In genomic region chr11:562046-562645, GRCh38 we compare ENCODE assay signal across 10 cellular contexts. TPM values are rescaled to one million over a fixed set of nuclear protein-coding genes. Genes with fewer than 3 reads are reported as not detected.
DNase-seq lines count a peak whose midpoint lies in the region; ATAC-seq, FAIRE-seq and TF ChIP-seq lines count a peak whose summit lies in the region.
"Had no signal": no experiment of that assay in that cellular context is flagged by ENCODE, and none has a peak within 500 bp of the region (broad histone marks: within the 10 kb centered on the region; RNA-seq: fewer than 3 reads in every experiment).

No MANE protein-coding gene starts in this region.

- no peak overlapping the region for H3K14ac ChIP-seq in neuronal stem cell (ENCODE audit: low read length)

- H3K4me1 ChIP-seq in DND-41 (ENCODE audit: insufficient read depth, low read length) (peaks cover 38% of the 10 kb centered on the region), NT2/D1 (ENCODE audit: insufficient read depth, insufficient read length) (peaks cover 40% of the 10 kb centered on the region), endodermal cell (ENCODE audit: control insufficient read depth, insufficient read depth, low read length) (peaks cover 9% of the 10 kb centered on the region), neuronal stem cell (ENCODE audit: control insufficient read depth in 2 of 2, insufficient read depth in 1 of 2, low read depth in 1 of 2, low read length in 2 of 2) (peaks cover 17 to 21% of the 10 kb centered on the region in 2 donors)

- H3K27me3 Mint-ChIP-seq in endodermal cell (ENCODE audit: insufficient read depth): peaks cover 16% of the 10 kb centered on the region

- H3K4ac ChIP-seq in neuronal stem cell (ENCODE audit: low read length): no peak overlapping the region

- H3K9me3 ChIP-seq in DND-41 (ENCODE audit: insufficient read depth, low read length, severe bottlenecking) (no peaks in the 10 kb centered on the region), NT2/D1 (ENCODE audit: insufficient read depth, low read length) (no peaks in the 10 kb centered on the region), endodermal cell (ENCODE audit: control insufficient read depth, low read length) (no peaks in the 10 kb centered on the region), neuronal stem cell (replicated peaks in 1 of 2; ENCODE audit: control insufficient read depth in 2 of 2, insufficient read depth in 1 of 2, low read depth in 1 of 2, low read length in 2 of 2) (peaks cover 0 to under 1% of the 10 kb centered on the region in 2 donors)

- H3K9me3 Mint-ChIP-seq in endodermal cell: no peaks in the 10 kb centered on the region

- peak overlapping the region; percentile 68 for H2AK5ac ChIP-seq in neuronal stem cell (ENCODE audit: low read depth, low read length)

- peak overlapping the region; percentile 82; the same call in 1 of the 2 replicates for H3K9ac ChIP-seq in DND-41 (ENCODE audit: low read depth, low read length)
- H3K9ac ChIP-seq in NT2/D1 (ENCODE audit: insufficient read length, low read depth): peak overlapping the region; percentile 94
- no peak overlapping the region for H3K9ac ChIP-seq in endodermal cell (ENCODE audit: extremely low read depth, low read length, poor library complexity, severe bottlenecking)
- H3K9ac ChIP-seq in neuronal stem cell (ENCODE audit: low read depth, low read length, poor library complexity): peak overlapping the region; percentile 84

- TF ChIP-seq CTCF in DND-41 (IDR thresholded peaks at IDR 0.05; ENCODE audit: borderline replicate concordance, extremely low read depth, low read length, poor library complexity, severe bottlenecking) (no peak), endodermal cell (conservative IDR thresholded peaks at IDR 0.05) (no peak)

- no peak overlapping the region for H3K27ac Mint-ChIP-seq in endodermal cell

- H3K36me3 ChIP-seq in DND-41 (ENCODE audit: insufficient read depth, low read length): peaks cover 33% of the 10 kb centered on the region
- peaks cover 38% of the 10 kb centered on the region for H3K36me3 ChIP-seq in NT2/D1 (ENCODE audit: insufficient read depth, insufficient read length, low read length)
- H3K36me3 ChIP-seq in endodermal cell (ENCODE audit: control insufficient read depth, insufficient read depth, low read length): peaks cover 8% of the 10 kb centered on the region
- H3K36me3 ChIP-seq in neuronal stem cell (replicated peaks in 1 of 2; ENCODE audit: control insufficient read depth in 2 of 2, insufficient read depth in 2 of 2, low read length in 2 of 2): peaks cover 4% of the 10 kb centered on the region in 2 donors

- H3K4me3 ChIP-seq in DND-41 (ENCODE audit: low read depth in 1 of 2, low read length in 2 of 2) (peak overlapping the region in 1 of 2 experiments; percentile 86; a peak in 2 of 4 replicates), NT2/D1 (ENCODE audit: insufficient read length, low read depth) (peak overlapping the region; percentile 87), endodermal cell (ENCODE audit: low read length) (peak overlapping the region; percentile 82), neuronal stem cell (ENCODE audit: low read length in 2 of 2) (peak overlapping the region in 1 of 2 donors; percentile 70)

- H3K79me2 ChIP-seq in DND-41 (ENCODE audit: insufficient read depth, low read length): peaks cover 12% of the 10 kb centered on the region

- WGBS in endodermal cell (ENCODE audit: insufficient coverage in 1 of 2, insufficient read length in 1 of 2), 2 experiments: 96 to 98% methylated on average over 16 to 29 of the region's 29 CpGs
- WGBS in neuronal stem cell (ENCODE audit: extremely low coverage in 2 of 2, insufficient read length in 2 of 2, insufficient replicate concordance in 1 of 2), 2 donors: no CpG with 5 or more reads among the region's 29 CpGs

- no peak overlapping the region for H2BK15ac ChIP-seq in neuronal stem cell (ENCODE audit: low read length)

- peak overlapping the region; percentile 89 for H3K4me2 ChIP-seq in DND-41 (ENCODE audit: insufficient read depth, low read length)
- no peak overlapping the region for H3K4me2 ChIP-seq in neuronal stem cell (ENCODE audit: insufficient read depth, low read length, poor library complexity, severe bottlenecking)

- peak overlapping the region; percentile 10 for H2BK12ac ChIP-seq in neuronal stem cell (ENCODE audit: low read length)

- H3K36me3 Mint-ChIP-seq in endodermal cell (ENCODE audit: low read depth): peaks cover 16% of the 10 kb centered on the region

- no peak overlapping the region for H4K91ac ChIP-seq in neuronal stem cell (ENCODE audit: low read depth, low read length, poor library complexity)

- TF ChIP-seq POLR2A in GM12891 (IDR thresholded peaks at IDR 0.05; ENCODE audit: low read depth, low read length): no peak

- H3K27ac ChIP-seq in DND-41 (ENCODE audit: low read length) (no peak overlapping the region), endodermal cell (ENCODE audit: low read depth, low read length) (no peak overlapping the region), neuronal stem cell (replicated peaks; ENCODE audit: low read length) (no peak overlapping the region)

- peaks cover 39% of the 10 kb centered on the region for H4K20me1 ChIP-seq in DND-41 (ENCODE audit: insufficient read depth, low read length)

- H3K4me3 Mint-ChIP-seq in endodermal cell: peak overlapping the region; percentile 77

- no peak overlapping the region for H4K8ac ChIP-seq in neuronal stem cell (ENCODE audit: low read depth, low read length)

- H2BK5ac ChIP-seq in neuronal stem cell (ENCODE audit: low read length): no peak overlapping the region

- no peaks in the 10 kb centered on the region for H3K27me3 ChIP-seq in DND-41 (ENCODE audit: insufficient read depth, low read length, poor library complexity)
- peaks cover 16% of the 10 kb centered on the region for H3K27me3 ChIP-seq in NT2/D1 (ENCODE audit: insufficient read depth, insufficient read length)
- H3K27me3 ChIP-seq in endodermal cell (ENCODE audit: control insufficient read depth, insufficient read depth, low read length, poor library complexity, severe bottlenecking): peaks cover 11% of the 10 kb centered on the region
- peaks cover under 1 to 35% (median 12%) of the 10 kb centered on the region in 3 experiments for H3K27me3 ChIP-seq in neuronal stem cell (ENCODE audit: control insufficient read depth in 3 of 3, insufficient read depth in 3 of 3, low read depth in 1 of 3, low read length in 3 of 3)

- no peak overlapping the region for H2BK120ac ChIP-seq in neuronal stem cell (ENCODE audit: low read depth, low read length)

- peak overlapping the region; percentile 43 for H3K23ac ChIP-seq in neuronal stem cell (ENCODE audit: low read depth, low read length, poor library complexity)

- H3K4me1 Mint-ChIP-seq in endodermal cell: peaks cover 6% of the 10 kb centered on the region

- no peak for FAIRE-seq in GM12891 (lab: Jason Lieb, UNC)

- DNase-seq in DND-41 (no peak), NT2/D1 (ENCODE audit: low read depth, low spot score) (no peak), endodermal cell (no peak), neuronal stem cell (ENCODE audit: low spot score) (no peak), GM12891 (ENCODE audit: insufficient read length, low spot score) (no peak), dedifferentiated amniotic fluid mesenchymal stem cell (ENCODE audit: extremely low spot score) (no peak), NCI-H69 (lab: John Stamatoyannopoulos, UW) (no peak)
- DNase-seq: left cardiac atrium, NCI-H510A had no signal

- peaks cover 16% of the 10 kb centered on the region for H3K79me1 ChIP-seq in neuronal stem cell (ENCODE audit: low read depth, low read length)

- H2AFZ ChIP-seq in DND-41 (ENCODE audit: low read depth, low read length) (no peak overlapping the region), neuronal stem cell (ENCODE audit: low read length) (no peak overlapping the region)

- H3K18ac ChIP-seq in neuronal stem cell (ENCODE audit: low read length): no peak overlapping the region

- ATAC-seq in DND-41 (ENCODE audit: insufficient read depth, low read depth) (no peak), HG03354 (IDR thresholded peaks at IDR 0.05; ENCODE audit: poor library complexity, severe bottlenecking, unreplicated experiment) (no peak)

TF ChIP-seq in GM12891, 5 proteins besides CTCF, POLR2A, EP300 and RAD21:
- TF ChIP-seq PAX5 (IDR thresholded peaks at IDR 0.05; ENCODE audit: insufficient read depth, low read length, severe bottlenecking): no peak
- TF ChIP-seq POU2F2 (IDR thresholded peaks at IDR 0.05; ENCODE audit: low read depth, low read length): no peak
- no peak for TF ChIP-seq POLR2AphosphoS5 (IDR thresholded peaks at IDR 0.05; ENCODE audit: low read depth, low read length)
- TF ChIP-seq SPI1 (IDR thresholded peaks at IDR 0.05; ENCODE audit: low read depth, low read length): no peak
- no peak for TF ChIP-seq TAF1 (IDR thresholded peaks at IDR 0.05; ENCODE audit: low read depth, low read length)

RNA-seq across cellular contexts. Expression of gene RASSF7, which starts 1.4 kb away (rescaled TPM):
- total RNA-seq in endodermal cell: 10 to 100 TPM; 34.2 to 36.3 TPM
- 11.3 TPM for polyA plus RNA-seq in endodermal cell (2013, experiment 1 of 2)
- 14.6 TPM for polyA plus RNA-seq in endodermal cell (2013, experiment 2 of 2)
- 8.9 TPM for polyA plus RNA-seq in neuronal stem cell (2013, experiment 1 of 2)
- polyA plus RNA-seq in neuronal stem cell (2013, experiment 2 of 2): 9.1 TPM
- 12.0 TPM for polyA plus RNA-seq in GM12891 (2012; ENCODE audit: low read depth, missing spikeins)

RNA-seq across cellular contexts. Expression of gene LMNTD2, which starts 1.6 kb away (rescaled TPM):
- 10 to 100 TPM in 1 of 2 donors, 1 to 10 TPM in 1; 8.5 to 13.3 TPM for total RNA-seq in endodermal cell
- 1.8 TPM for polyA plus RNA-seq in endodermal cell (2013, experiment 1 of 2)
- polyA plus RNA-seq in endodermal cell (2013, experiment 2 of 2): 1.8 TPM
- 0.75 TPM for polyA plus RNA-seq in neuronal stem cell (2013, experiment 1 of 2)
- 0.87 TPM for polyA plus RNA-seq in neuronal stem cell (2013, experiment 2 of 2)
- 3.6 TPM for polyA plus RNA-seq in GM12891 (2012; ENCODE audit: low read depth, missing spikeins)

RNA-seq across cellular contexts. Expression of gene PHRF1, which starts 14.1 kb away (rescaled TPM):
- 10 to 100 TPM; 43.4 to 48.0 TPM for total RNA-seq in endodermal cell
- polyA plus RNA-seq in endodermal cell (2013, experiment 1 of 2): 23.9 TPM
- 22.0 TPM for polyA plus RNA-seq in endodermal cell (2013, experiment 2 of 2)
- 13.1 TPM for polyA plus RNA-seq in neuronal stem cell (2013, experiment 1 of 2)
- polyA plus RNA-seq in neuronal stem cell (2013, experiment 2 of 2): 12.9 TPM
- polyA plus RNA-seq in GM12891 (2012; ENCODE audit: low read depth, missing spikeins): 12.5 TPM

RNA-seq across cellular contexts. Expression of gene LRRC56, which starts 24.8 kb away (rescaled TPM):
- 1 to 10 TPM; 3.0 to 4.3 TPM for total RNA-seq in endodermal cell
- polyA plus RNA-seq in endodermal cell (2013, experiment 1 of 2): 0.93 TPM
- 1.3 TPM for polyA plus RNA-seq in endodermal cell (2013, experiment 2 of 2)
- polyA plus RNA-seq in neuronal stem cell (2013, experiment 1 of 2): 1.1 TPM
- polyA plus RNA-seq in neuronal stem cell (2013, experiment 2 of 2): 1.2 TPM
- 0.49 TPM for polyA plus RNA-seq in GM12891 (2012; ENCODE audit: low read depth, missing spikeins)

RNA-seq across cellular contexts. Expression of gene HRAS, which starts 26.8 kb away (rescaled TPM):
- total RNA-seq in endodermal cell: 10 to 100 TPM; 64.8 to 68.2 TPM
- 48.8 TPM for polyA plus RNA-seq in endodermal cell (2013, experiment 1 of 2)
- polyA plus RNA-seq in endodermal cell (2013, experiment 2 of 2): 45.1 TPM
- polyA plus RNA-seq in neuronal stem cell (2013, experiment 1 of 2): 26.4 TPM
- 25.5 TPM for polyA plus RNA-seq in neuronal stem cell (2013, experiment 2 of 2)
- polyA plus RNA-seq in GM12891 (2012; ENCODE audit: low read depth, missing spikeins): 19.9 TPM
